ENCODE assay signal across 8 cellular contexts in genomic region chr11:33542921-33543320, GRCh38.
A peak's percentile ranks its signal among the peaks of the same experiment; 100 is the strongest.
DNase-seq lines count a peak whose midpoint lies in the region; ATAC-seq, FAIRE-seq and TF ChIP-seq lines count a peak whose summit lies in the region.

No MANE protein-coding gene starts in this region.

- no peaks in the 10 kb centered on the region for H4K20me1 ChIP-seq in OCI-LY3 (ENCODE audit: insufficient read depth, low read length)

- H3K9me3 ChIP-seq in OCI-LY3 (ENCODE audit: insufficient read depth, low read length), result no peaks in the 10 kb centered on the region
- no peaks in the 10 kb centered on the region for H3K9me3 ChIP-seq in ascending aorta

- no peak for TF ChIP-seq POLR2A in GM12892 (IDR thresholded peaks at IDR 0.05; ENCODE audit: low read depth, low read length)

- TF ChIP-seq CTCF in OCI-LY3 (IDR thresholded peaks at IDR 0.05; ENCODE audit: low read depth, low read length) (peak; percentile 77), ascending aorta (IDR thresholded peaks at IDR 0.05) (peak in 2 of 3 experiments; percentile 35 to 50)

- H3K9ac ChIP-seq in OCI-LY3 (ENCODE audit: low read length), result no peak overlapping the region

- H2AFZ ChIP-seq in OCI-LY3 (ENCODE audit: low read depth, low read length), result no peak overlapping the region

- H3K79me2 ChIP-seq in OCI-LY3 (ENCODE audit: low read length), result no peaks in the 10 kb centered on the region

- no peak overlapping the region for H3K4me3 ChIP-seq in OCI-LY3 (ENCODE audit: low read length)
- no peak overlapping the region for H3K4me3 ChIP-seq in ascending aorta

- FAIRE-seq in GM12892 (lab: Jason Lieb, UNC), result peak; percentile 95

- no peak overlapping the region for H3K4me2 ChIP-seq in OCI-LY3 (ENCODE audit: low read length)

- H3K4me1 ChIP-seq in OCI-LY3 (ENCODE audit: low read length) (no peaks in the 10 kb centered on the region), ascending aorta (no peaks in the 10 kb centered on the region)

- ATAC-seq in HG02588 (IDR thresholded peaks at IDR 0.05; ENCODE audit: unreplicated experiment), result no peak

- intact Hi-C loops in ascending aorta (cut with DNase I), result loop anchor here (1.0 kb wide), 1 partner anchor 199 kb away; no protein-coding TSS in a partner anchor

- H3K27ac ChIP-seq in OCI-LY3 (ENCODE audit: low read length) (no peak overlapping the region), ascending aorta (no peak overlapping the region)

- peak; percentile 60 for DNase-seq in AG20443 (ENCODE audit: low spot score)
- DNase-seq in GM12892 (ENCODE audit: insufficient read length), result peak; percentile 38
- no peak for DNase-seq in ascending aorta (ENCODE audit: low spot score in 2 of 2)
- peak; percentile 62 for DNase-seq in iPS DF 4.7 (ENCODE audit: extremely low read depth, low spot score)
- DNase-seq in stimulated activated CD4-positive, alpha-beta T cell treated with anti-CD3 and anti-CD28 coated beads, Interleukin-1b, Interleukin-23, amount 100 ng/mL, for 24 hours (ENCODE audit: low read depth in 4 of 4, low spot score in 1 of 4), result peak in 3 of 4 experiments; percentile 11 to 16 (median 13)
- DNase-seq in NCI-H510A treated with DMSO at 0.1 percent for 48 hours (lab: John Stamatoyannopoulos, UW), result no peak

- H3K27me3 ChIP-seq in OCI-LY3 (ENCODE audit: low read depth, low read length) (peaks cover 52% of the 10 kb centered on the region), ascending aorta (no peaks in the 10 kb centered on the region)

- H3K36me3 ChIP-seq in OCI-LY3 (replicated peaks; ENCODE audit: low read depth, low read length), result no peaks in the 10 kb centered on the region
- H3K36me3 ChIP-seq in ascending aorta, result no peaks in the 10 kb centered on the region

Comparison
In these comparisons a context has a peak if more than half of its experiments do, and no peak if none do; other contexts are left out.
1. DNase-seq: peak in AG20443 (single experiment), GM12892 (single experiment), iPS DF 4.7 (single experiment) and stimulated activated CD4-positive, alpha-beta T cell treated with anti-CD3 and anti-CD28 coated beads, Interleukin-1b, Interleukin-23, amount 100 ng/mL, for 24 hours (3 of 4); none in ascending aorta (0 of 2) and NCI-H510A treated with DMSO at 0.1 percent for 48 hours (single experiment).